ENCODE assay signal across 8 cellular contexts in genomic region chr11:123577081-123577598, GRCh38.
DNase-seq lines count a peak whose midpoint lies in the region; ATAC-seq and TF ChIP-seq lines count a peak whose summit lies in the region.

No MANE protein-coding gene starts in this region.

- H3K27me3 ChIP-seq in BJ (ENCODE audit: control insufficient read depth, insufficient read depth, low read length) (no peaks in the 10 kb centered on the region), HL-60 (ENCODE audit: insufficient read depth, poor library complexity, severe bottlenecking) (no peaks in the 10 kb centered on the region), vagina (no peaks in the 10 kb centered on the region)

- no peak for DNase-seq in BJ (ENCODE audit: low read depth)
- DNase-seq in HL-60 (ENCODE audit: low read depth in 1 of 2, low spot score in 1 of 2): peak; percentile 26 to 53
- peak; percentile 64 to 81 for DNase-seq in activated naive CD4-positive, alpha-beta T cell treated with anti-CD3 and anti-CD28 coated beads, Interleukin-2, amount 50 U/mL, for 72 hours (ENCODE audit: low spot score in 2 of 2)
- peak; percentile 27 for DNase-seq in glomerular visceral epithelial cell (ENCODE audit: extremely low spot score)
- DNase-seq in posterior cingulate gyrus: peak; percentile 68 to 97 (median 82)
- DNase-seq in vagina (ENCODE audit: extremely low spot score in 2 of 2): no peak

- intact Hi-C loops in posterior cingulate gyrus (cut with DNase I) (loop anchor here (1.0 kb wide), 1 partner anchor 66 kb away; no protein-coding TSS in a partner anchor), vagina (cut with DNase I) (no loop called here)

- no peaks in the 10 kb centered on the region for H3K36me3 Mint-ChIP-seq in activated naive CD4-positive, alpha-beta T cell treated with anti-CD3 and anti-CD28 coated beads, Interleukin-2, amount 50 U/mL, for 72 hours

- H3K4me3 ChIP-seq in BJ (ENCODE audit: low read depth, low read length) (no peak overlapping the region), HL-60 (replicated peaks; ENCODE audit: insufficient read depth, low read length) (no peak overlapping the region), vagina (no peak overlapping the region)

- ATAC-seq in GM18868 (IDR thresholded peaks at IDR 0.05; ENCODE audit: unreplicated experiment): peak; percentile 67
- peak; percentile 85 for ATAC-seq in SK-N-SH treated with all-trans-retinoic acid at 6 μM for 48 hours
- peak; percentile 45 to 61 for ATAC-seq in activated naive CD4-positive, alpha-beta T cell treated with anti-CD3 and anti-CD28 coated beads, Interleukin-2, amount 50 U/mL, for 72 hours

- no peaks in the 10 kb centered on the region for H3K9me3 Mint-ChIP-seq in activated naive CD4-positive, alpha-beta T cell treated with anti-CD3 and anti-CD28 coated beads, Interleukin-2, amount 50 U/mL, for 72 hours

- POLR2A ChIA-PET in BJ (lab: Charles Lee): no interaction called here

- H3K36me3 ChIP-seq in BJ (ENCODE audit: control insufficient read depth, insufficient read depth, low read length) (no peaks in the 10 kb centered on the region; the same call in 1 of the 2 replicates), vagina (no peaks in the 10 kb centered on the region)

- H3K27ac ChIP-seq in HL-60 (replicated peaks): no peak overlapping the region
- no peak overlapping the region for H3K27ac ChIP-seq in vagina

- TF ChIP-seq CTCF in BJ (IDR thresholded peaks at IDR 0.05; ENCODE audit: insufficient read depth, low read depth, low read length): peak; percentile 93
- TF ChIP-seq CTCF in HL-60 (IDR thresholded peaks at IDR 0.05; ENCODE audit: insufficient read depth, low read length): peak; percentile 87
- TF ChIP-seq CTCF in vagina (IDR thresholded peaks at IDR 0.05): peak; percentile 64 to 73 (median 73)

- H3K27ac Mint-ChIP-seq in activated naive CD4-positive, alpha-beta T cell treated with anti-CD3 and anti-CD28 coated beads, Interleukin-2, amount 50 U/mL, for 72 hours: no peak overlapping the region

- CTCF ChIA-PET in BJ (lab: Yijun Ruan, JAX): interaction anchor here (0.6 to 8.0 kb wide), 30 partner anchors 9 to 134 kb away, joined by 3 to 148 read pairs (median 6); no protein-coding TSS in a partner anchor

- TF ChIP-seq POLR2A in vagina (IDR thresholded peaks at IDR 0.05): no peak

- no peaks in the 10 kb centered on the region for H3K4me1 ChIP-seq in vagina

- H3K9me3 ChIP-seq in vagina: no peaks in the 10 kb centered on the region

TF ChIP-seq in SK-N-SH treated with all-trans-retinoic acid at 6 μM for 48 hours, 23 proteins besides CTCF, POLR2A, EP300 and RAD21:
- TF ChIP-seq ISL1 (CRISPR knock-in tag; IDR thresholded peaks at IDR 0.05) (no peak), ZNF70 (CRISPR knock-in tag; IDR thresholded peaks at IDR 0.05) (no peak), ESRRG (CRISPR knock-in tag; IDR thresholded peaks at IDR 0.05) (no peak), ZNF565 (CRISPR knock-in tag; conservative IDR thresholded peaks at IDR 0.05; ENCODE audit: low read depth) (no peak), PATZ1 (CRISPR knock-in tag; IDR thresholded peaks at IDR 0.05; ENCODE audit: borderline replicate concordance) (no peak), ARNTL (CRISPR knock-in tag; IDR thresholded peaks at IDR 0.05; ENCODE audit: borderline replicate concordance, low read depth) (no peak), TSHZ2 (CRISPR knock-in tag; IDR thresholded peaks at IDR 0.05) (no peak), ZC3H10 (CRISPR knock-in tag; IDR thresholded peaks at IDR 0.05) (no peak)

Comparison
In these comparisons a context has a peak if more than half of its experiments do, and no peak if none do; other contexts are left out.
1. DNase-seq: peak in HL-60 (2 of 2), activated naive CD4-positive, alpha-beta T cell treated with anti-CD3 and anti-CD28 coated beads, Interleukin-2, amount 50 U/mL, for 72 hours (2 of 2), glomerular visceral epithelial cell (single experiment) and posterior cingulate gyrus (10 of 10); none in BJ (single experiment) and vagina (0 of 2).
2. Peak in every context shown above with its lines, with median percentiles within 50 percentile points of each other: CTCF ChIP-seq and ATAC-seq.